18 cellular contexts compared by ENCODE assay signal in the genomic region with DNA sequence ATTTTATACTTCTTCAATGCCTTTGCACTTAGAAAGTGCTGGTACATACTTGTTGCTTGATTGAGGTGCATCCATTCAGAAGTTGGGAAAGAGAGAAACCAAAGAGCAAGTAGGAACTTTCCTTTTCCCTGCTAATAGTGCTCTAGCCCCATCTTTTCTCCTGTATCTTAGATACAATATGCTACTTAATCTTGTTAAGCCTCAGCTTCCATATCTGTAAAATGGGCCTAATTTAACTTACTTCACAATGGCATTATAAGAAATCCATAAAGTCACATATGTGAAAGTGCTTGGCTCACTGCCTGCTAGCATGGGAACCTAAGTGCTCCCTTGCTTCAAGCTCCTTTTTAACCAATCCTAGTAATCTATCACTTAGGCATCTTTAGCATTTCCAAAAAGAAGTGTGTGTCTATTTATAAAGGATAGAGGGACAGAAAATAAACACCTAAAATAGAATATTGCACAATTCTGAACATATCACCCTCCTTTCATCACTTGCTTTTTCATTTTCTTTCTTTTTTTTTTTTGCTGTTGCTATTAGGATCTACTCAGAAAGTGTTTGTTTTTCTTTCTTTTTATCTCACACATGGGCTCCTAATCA. TPM values are rescaled to one million over a fixed set of nuclear protein-coding genes. Genes with fewer than 3 reads are reported as not detected.
DNase-seq lines count a peak whose midpoint lies in the region; ATAC-seq, FAIRE-seq and TF ChIP-seq lines count a peak whose summit lies in the region.
"Had no signal": no experiment of that assay in that cellular context is flagged by ENCODE, and none has a peak within 500 bp of the region (broad histone marks: within the 10 kb centered on the region; RNA-seq: fewer than 3 reads in every experiment).

No MANE protein-coding gene starts in this region.

- no peaks in the 10 kb centered on the region for H3K79me2 ChIP-seq in astrocyte (ENCODE audit: insufficient read depth, low read length)

- TF ChIP-seq CTCF in astrocyte (IDR thresholded peaks at IDR 0.05; ENCODE audit: insufficient read depth, low read depth, low read length) = no peak
- no peak for TF ChIP-seq CTCF in sigmoid colon (IDR thresholded peaks at IDR 0.05)
- TF ChIP-seq CTCF in endodermal cell (conservative IDR thresholded peaks at IDR 0.05) = no peak

- no peaks in the 10 kb centered on the region for H3K36me3 ChIP-seq in astrocyte (ENCODE audit: insufficient read depth, low read length)
- no peaks in the 10 kb centered on the region for H3K36me3 ChIP-seq in sigmoid colon
- H3K36me3 ChIP-seq in aorta (ENCODE audit: control insufficient read depth in 1 of 2, insufficient read depth in 2 of 2, low read length in 1 of 2) = no peaks in the 10 kb centered on the region
- H3K36me3 ChIP-seq in endodermal cell (ENCODE audit: control insufficient read depth, insufficient read depth, low read length) = no peaks in the 10 kb centered on the region
- H3K36me3 ChIP-seq: lower lobe of right lung, Peyer's patch had no signal

- H3K9me3 ChIP-seq in astrocyte (ENCODE audit: insufficient read depth, low read depth, low read length) (no peaks in the 10 kb centered on the region), sigmoid colon (no peaks in the 10 kb centered on the region), aorta (ENCODE audit: control insufficient read depth, low read length) (no peaks in the 10 kb centered on the region), endodermal cell (ENCODE audit: control insufficient read depth, low read length) (no peaks in the 10 kb centered on the region)
- H3K9me3 ChIP-seq: lower lobe of right lung, Peyer's patch had no signal

- intact Hi-C loops in left cardiac atrium (cut with DNase I) = loop anchor here in 1 of 2 donors (5.0 kb wide), 1 partner anchor 359 kb away; no protein-coding TSS in a partner anchor
- intact Hi-C loops in sigmoid colon (cut with DNase I) = loop anchor here (2.0 to 10.0 kb wide), 2 partner anchors 676 to 934 kb away; a partner anchor contains a TSS
- intact Hi-C loops in aorta (cut with DNase I) = loop anchor here (2.0 to 10.0 kb wide), 2 partner anchors 526 kb away; a partner anchor contains a TSS

- H2AFZ ChIP-seq in astrocyte (ENCODE audit: low read depth, low read length) = no peak overlapping the region

- H3K27me3 ChIP-seq in astrocyte (ENCODE audit: insufficient read depth, low read length) = no peaks in the 10 kb centered on the region
- H3K27me3 ChIP-seq in sigmoid colon = no peaks in the 10 kb centered on the region
- no peaks in the 10 kb centered on the region for H3K27me3 ChIP-seq in aorta (ENCODE audit: control insufficient read depth in 1 of 2, insufficient read depth in 2 of 2, low read length in 1 of 2)
- peaks cover 26% of the 10 kb centered on the region for H3K27me3 ChIP-seq in endodermal cell (ENCODE audit: control insufficient read depth, insufficient read depth, low read length, poor library complexity, severe bottlenecking)
- H3K27me3 ChIP-seq: Peyer's patch had no signal

- H3K27ac ChIP-seq in astrocyte (ENCODE audit: low read depth, low read length) (no peak overlapping the region), sigmoid colon (peak overlapping the region; percentile 6 to 71 (median 56)), aorta (ENCODE audit: low read depth in 1 of 2, low read length in 2 of 2) (peak overlapping the region in 1 of 2 donors; percentile 98), endodermal cell (ENCODE audit: low read depth, low read length) (no peak overlapping the region)
- H3K27ac ChIP-seq: KMS-11, lower lobe of right lung had no signal

- H3K4me1 ChIP-seq in astrocyte (ENCODE audit: insufficient read depth, low read length) (peaks cover 3% of the 10 kb centered on the region), sigmoid colon (peaks cover 0 to 60% (median 42%) of the 10 kb centered on the region in 4 donors), aorta (ENCODE audit: control insufficient read depth in 1 of 2, insufficient read depth in 2 of 2, low read length in 2 of 2) (peaks cover 5 to 18% of the 10 kb centered on the region in 2 donors), endodermal cell (ENCODE audit: control insufficient read depth, insufficient read depth, low read length) (no peaks in the 10 kb centered on the region)

- DNase-seq in astrocyte (ENCODE audit: low read depth) (peak; percentile 22), left cardiac atrium (peak; percentile 24), sigmoid colon (no peak), aorta (no peak), endodermal cell (no peak)
- DNase-seq: activated T-cell treated with anti-CD3 and anti-CD28 coated beads, Interleukin-2, amount 50 U/mL, for 72 hours; cerebellar nuclear complex; COR-L47; lower lobe of right lung; NCI-H1048; NCI-H1930; NCI-H345; occipital lobe; Peyer's patch; stimulated activated CD4-positive, alpha-beta T cell treated with anti-CD3 and anti-CD28 coated beads, Interleukin-2, amount 100 ng/mL, for 48 hours had no signal

- H3K4me2 ChIP-seq in astrocyte (ENCODE audit: low read length) = peak overlapping the region; percentile 30
- H3K4me2 ChIP-seq: KMS-11 had no signal

- H4K20me1 ChIP-seq in astrocyte (ENCODE audit: insufficient read depth, low read length) = no peaks in the 10 kb centered on the region

- H3K4me1 Mint-ChIP-seq in astrocyte (ENCODE audit: low read depth, unreplicated experiment) = no peaks in the 10 kb centered on the region
- peaks cover 32% of the 10 kb centered on the region for H3K4me1 Mint-ChIP-seq in endodermal cell

- H3K36me3 Mint-ChIP-seq in astrocyte (ENCODE audit: low read depth, unreplicated experiment) (no peaks in the 10 kb centered on the region), endodermal cell (ENCODE audit: low read depth) (no peaks in the 10 kb centered on the region)

- H3K4me3 ChIP-seq in astrocyte (ENCODE audit: insufficient read depth, low read depth, low read length) = no peak overlapping the region
- H3K4me3 ChIP-seq in sigmoid colon = no peak overlapping the region
- H3K4me3 ChIP-seq in aorta (ENCODE audit: low read length in 2 of 2) = peak overlapping the region in 1 of 2 donors; percentile 16
- no peak overlapping the region for H3K4me3 ChIP-seq in endodermal cell (ENCODE audit: low read length)
- H3K4me3 ChIP-seq: lower lobe of right lung, Peyer's patch had no signal

- H3K4me3 Mint-ChIP-seq in astrocyte (ENCODE audit: unreplicated experiment) (no peak overlapping the region), endodermal cell (no peak overlapping the region)
- H3K4me3 Mint-ChIP-seq: activated T-cell treated with anti-CD3 and anti-CD28 coated beads, Interleukin-2, amount 50 U/mL, for 72 hours had no signal

- ATAC-seq in left cardiac atrium = peak; percentile 38 to 70
- ATAC-seq in aorta (ENCODE audit: low FRiP score) = peak; percentile 43
- no peak for ATAC-seq in HG02840 (IDR thresholded peaks at IDR 0.05; ENCODE audit: low FRiP score, unreplicated experiment)
- ATAC-seq in HG02763 (IDR thresholded peaks at IDR 0.05; ENCODE audit: unreplicated experiment) = no peak
- ATAC-seq: activated T-cell treated with anti-CD3 and anti-CD28 coated beads, Interleukin-2, amount 50 U/mL, for 72 hours had no signal

- H3K9me3 Mint-ChIP-seq in astrocyte (ENCODE audit: unreplicated experiment) (no peaks in the 10 kb centered on the region), endodermal cell (no peaks in the 10 kb centered on the region)
- H3K9me3 Mint-ChIP-seq: activated T-cell treated with anti-CD3 and anti-CD28 coated beads, Interleukin-2, amount 50 U/mL, for 72 hours had no signal

- no peak for TF ChIP-seq POLR2A in sigmoid colon (IDR thresholded peaks at IDR 0.05)

- H3K9ac ChIP-seq in astrocyte (ENCODE audit: low read length) = no peak overlapping the region
- H3K9ac ChIP-seq in endodermal cell (ENCODE audit: extremely low read depth, low read length, poor library complexity, severe bottlenecking) = no peak overlapping the region
- H3K9ac ChIP-seq: KMS-11 had no signal

- H3K27me3 Mint-ChIP-seq in astrocyte (ENCODE audit: low read depth, unreplicated experiment) (peaks cover 4% of the 10 kb centered on the region), endodermal cell (ENCODE audit: insufficient read depth) (peaks cover 11% of the 10 kb centered on the region)

- no peak for FAIRE-seq in astrocyte (lab: Jason Lieb, UNC)

- no peak for TF ChIP-seq EP300 in sigmoid colon (IDR thresholded peaks at IDR 0.05)

- H3K27ac Mint-ChIP-seq in astrocyte (ENCODE audit: unreplicated experiment) (no peak overlapping the region), endodermal cell (no peak overlapping the region)
- H3K27ac Mint-ChIP-seq: activated T-cell treated with anti-CD3 and anti-CD28 coated beads, Interleukin-2, amount 50 U/mL, for 72 hours had no signal

RNA-seq across cellular contexts. Expression of a gene that starts 28.1 kb away (rescaled TPM):
- 0.30 and 0.72 TPM in 2 replicates for total RNA-seq in astrocyte
- total RNA-seq in left cardiac atrium = 1 to 10 TPM; 2.6 to 3.5 TPM
- 1 to 10 TPM; 1.8 to 5.0 (median 4.5) TPM for total RNA-seq in sigmoid colon
- 1 to 10 TPM in 1 of 3 donors, not detected in 2; 1.2 TPM for polyA plus RNA-seq in sigmoid colon
- 10 to 100 TPM; 22.6 to 45.8 TPM for total RNA-seq in aorta
- polyA plus RNA-seq in aorta = 10 to 100 TPM in 1 of 2 donors, 1 to 10 TPM in 1; 8.9 to 12.9 TPM
- under 1 TPM; 0.49 to 0.81 TPM for total RNA-seq in endodermal cell
- polyA plus RNA-seq in endodermal cell (2013, experiment 1 of 2) = 0.36 TPM
- polyA plus RNA-seq in endodermal cell (2013, experiment 2 of 2) = 0.50 TPM
- total RNA-seq: activated T-cell treated with anti-CD3 and anti-CD28 coated beads, Interleukin-2, amount 50 U/mL, for 72 hours had no signal

Comparison
In these comparisons a context has a peak if more than half of its experiments do, and no peak if none do; other contexts are left out.
1. DNase-seq: peak in astrocyte (single experiment) and left cardiac atrium (single experiment); none in sigmoid colon (single experiment), aorta (0 of 2) and endodermal cell (single experiment).
2. H3K27ac ChIP-seq: peak in sigmoid colon (4 of 4); none in astrocyte (single experiment) and endodermal cell (single experiment).
3. ATAC-seq: peak in left cardiac atrium (2 of 2) and aorta (single experiment); none in HG02840 (single experiment) and HG02763 (single experiment).